8 cellular contexts compared by ENCODE assay signal in the genomic region with DNA sequence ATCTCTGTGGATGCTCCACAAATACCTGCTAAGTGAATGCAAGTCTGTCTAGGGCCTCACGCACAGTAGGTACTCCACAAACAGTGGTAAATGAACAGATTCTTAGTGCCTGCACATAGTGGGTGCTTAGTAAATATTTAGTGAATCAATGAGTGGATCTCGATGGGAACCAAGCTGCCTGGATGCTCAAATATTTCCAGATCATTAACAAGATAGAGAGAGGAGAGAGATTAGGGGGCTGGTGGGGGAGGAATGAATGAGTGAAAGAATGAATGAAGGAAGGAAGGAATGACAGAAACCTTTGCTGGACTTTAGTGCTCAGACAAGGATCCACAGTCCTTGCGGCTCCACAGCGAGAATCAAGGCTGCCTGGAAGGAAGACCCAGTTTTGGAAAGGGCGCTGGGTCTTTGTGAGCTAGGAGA.
DNase-seq lines count a peak whose midpoint lies in the region; ATAC-seq and TF ChIP-seq lines count a peak whose summit lies in the region.

No MANE protein-coding gene starts in this region.

- ATAC-seq in GM21786 (IDR thresholded peaks at IDR 0.05; ENCODE audit: unreplicated experiment) (no peak), GM21515 (IDR thresholded peaks at IDR 0.05; ENCODE audit: unreplicated experiment) (no peak)

- CTCF ChIA-PET in activated naive CD4-positive, alpha-beta T cell treated with anti-CD3 and anti-CD28 coated beads for 36 hours (lab: Charles Lee) = no interaction called here

- no peaks in the 10 kb centered on the region for H3K9me3 Mint-ChIP-seq in activated naive CD4-positive, alpha-beta T cell treated with anti-CD3 and anti-CD28 coated beads, Interleukin-2, amount 50 U/mL, for 24 hours
- H3K9me3 Mint-ChIP-seq in activated naive CD4-positive, alpha-beta T cell treated with anti-CD3 and anti-CD28 coated beads for 36 hours = no peaks in the 10 kb centered on the region
- no peaks in the 10 kb centered on the region for H3K9me3 Mint-ChIP-seq in T-helper 2 cell treated with Interferon-gamma antibody and Interleukin-4, amounts not matched to agents 5 μg/mL and 100 μg/mL, for 36 hours

- H3K4me3 Mint-ChIP-seq in activated naive CD4-positive, alpha-beta T cell treated with anti-CD3 and anti-CD28 coated beads, Interleukin-2, amount 50 U/mL, for 24 hours = peak overlapping the region; percentile 2
- no peak overlapping the region for H3K4me3 Mint-ChIP-seq in activated naive CD4-positive, alpha-beta T cell treated with anti-CD3 and anti-CD28 coated beads for 36 hours
- H3K4me3 Mint-ChIP-seq in T-helper 2 cell treated with Interferon-gamma antibody and Interleukin-4, amounts not matched to agents 5 μg/mL and 100 μg/mL, for 36 hours = no peak overlapping the region

- no peak for TF ChIP-seq EP300 in transverse colon (IDR thresholded peaks at IDR 0.05; ENCODE audit: low read depth)

- DNase-seq in activated naive CD4-positive, alpha-beta T cell treated with anti-CD3 and anti-CD28 coated beads for 36 hours = no peak
- DNase-seq in coronary artery (ENCODE audit: low spot score) (no peak), transverse colon (no peak)
- DNase-seq in T-helper 2 cell treated with Interferon-gamma antibody and Interleukin-4, amounts not matched to agents 5 μg/mL and 100 μg/mL, for 36 hours (ENCODE audit: low spot score) = no peak

- peaks cover 64% of the 10 kb centered on the region for H3K4me1 ChIP-seq in muscle layer of colon (ENCODE audit: insufficient read depth, low read length)
- peaks cover 25 to 32% (median 28%) of the 10 kb centered on the region in 4 donors for H3K4me1 ChIP-seq in transverse colon

- WGBS in transverse colon (ENCODE audit: low coverage in 1 of 2), 2 donors = 6 to 38% methylated on average over 2 to 5 of the region's 5 CpGs

- H3K36me3 ChIP-seq in muscle layer of colon (ENCODE audit: insufficient read depth, low read length) (no peaks in the 10 kb centered on the region), transverse colon (no peaks in the 10 kb centered on the region)

- H3K27me3 ChIP-seq in muscle layer of colon (ENCODE audit: control insufficient read depth in 1 of 2, insufficient read depth in 2 of 2, low read length in 2 of 2) (no peaks in the 10 kb centered on the region), transverse colon (no peaks in the 10 kb centered on the region)

- in situ Hi-C loops in transverse colon (cut with MboI; ENCODE audit: low pct_ligation_motif_present in 1 of 4, low pct_unique_long_range_greater_than_20kb in 1 of 4, low sequenced_read_pairs in 3 of 4) = no loop called here

- no peaks in the 10 kb centered on the region for H3K36me3 Mint-ChIP-seq in activated naive CD4-positive, alpha-beta T cell treated with anti-CD3 and anti-CD28 coated beads, Interleukin-2, amount 50 U/mL, for 24 hours
- no peaks in the 10 kb centered on the region for H3K36me3 Mint-ChIP-seq in activated naive CD4-positive, alpha-beta T cell treated with anti-CD3 and anti-CD28 coated beads for 36 hours (ENCODE audit: low read depth)
- H3K36me3 Mint-ChIP-seq in T-helper 2 cell treated with Interferon-gamma antibody and Interleukin-4, amounts not matched to agents 5 μg/mL and 100 μg/mL, for 36 hours (ENCODE audit: low read depth) = no peaks in the 10 kb centered on the region

- TF ChIP-seq POLR2A in transverse colon (IDR thresholded peaks at IDR 0.05) = no peak

- peaks cover 23% of the 10 kb centered on the region for H3K4me1 Mint-ChIP-seq in activated naive CD4-positive, alpha-beta T cell treated with anti-CD3 and anti-CD28 coated beads, Interleukin-2, amount 50 U/mL, for 24 hours
- H3K4me1 Mint-ChIP-seq in activated naive CD4-positive, alpha-beta T cell treated with anti-CD3 and anti-CD28 coated beads for 36 hours (ENCODE audit: low read depth) = peaks cover 21% of the 10 kb centered on the region
- H3K4me1 Mint-ChIP-seq in T-helper 2 cell treated with Interferon-gamma antibody and Interleukin-4, amounts not matched to agents 5 μg/mL and 100 μg/mL, for 36 hours (ENCODE audit: low read depth) = peaks cover 3% of the 10 kb centered on the region

- H3K27me3 Mint-ChIP-seq in activated naive CD4-positive, alpha-beta T cell treated with anti-CD3 and anti-CD28 coated beads, Interleukin-2, amount 50 U/mL, for 24 hours = peaks cover 2% of the 10 kb centered on the region
- H3K27me3 Mint-ChIP-seq in activated naive CD4-positive, alpha-beta T cell treated with anti-CD3 and anti-CD28 coated beads for 36 hours (ENCODE audit: low read depth) = peaks cover 7% of the 10 kb centered on the region
- H3K27me3 Mint-ChIP-seq in T-helper 2 cell treated with Interferon-gamma antibody and Interleukin-4, amounts not matched to agents 5 μg/mL and 100 μg/mL, for 36 hours (ENCODE audit: low read depth) = peaks cover 23% of the 10 kb centered on the region

- TF ChIP-seq CTCF in coronary artery (IDR thresholded peaks at IDR 0.05) = no peak
- TF ChIP-seq CTCF in transverse colon (IDR thresholded peaks at IDR 0.05) = no peak

- H3K27ac Mint-ChIP-seq in activated naive CD4-positive, alpha-beta T cell treated with anti-CD3 and anti-CD28 coated beads, Interleukin-2, amount 50 U/mL, for 24 hours = peak overlapping the region; percentile 65
- H3K27ac Mint-ChIP-seq in activated naive CD4-positive, alpha-beta T cell treated with anti-CD3 and anti-CD28 coated beads for 36 hours = no peak overlapping the region
- H3K27ac Mint-ChIP-seq in T-helper 2 cell treated with Interferon-gamma antibody and Interleukin-4, amounts not matched to agents 5 μg/mL and 100 μg/mL, for 36 hours = no peak overlapping the region

- intact Hi-C loops in activated naive CD4-positive, alpha-beta T cell treated with anti-CD3 and anti-CD28 coated beads for 36 hours (cut with micrococcal nuclease) = no loop called here
- intact Hi-C loops in transverse colon (cut with DNase I; ENCODE audit: low total_unique reads) = no loop called here

- H3K9me3 ChIP-seq in muscle layer of colon (ENCODE audit: low read length) (no peaks in the 10 kb centered on the region), transverse colon (no peaks in the 10 kb centered on the region)

- peak overlapping the region; percentile 44 for H3K4me3 ChIP-seq in coronary artery
- no peak overlapping the region for H3K4me3 ChIP-seq in muscle layer of colon (ENCODE audit: low read depth in 1 of 2, low read length in 2 of 2)
- H3K4me3 ChIP-seq in transverse colon = peak overlapping the region in 1 of 4 donors; percentile 1

- H3K9ac ChIP-seq in muscle layer of colon (ENCODE audit: low read length) = peak overlapping the region; percentile 10

- H3K27ac ChIP-seq in coronary artery (peak overlapping the region; percentile 73 to 94), muscle layer of colon (ENCODE audit: low read depth, low read length) (peak overlapping the region; percentile 89), transverse colon (peak overlapping the region; percentile 79 to 90 (median 82))
